Comparison of ENCODE assay signal across 8 cellular contexts in the genomic region with DNA sequence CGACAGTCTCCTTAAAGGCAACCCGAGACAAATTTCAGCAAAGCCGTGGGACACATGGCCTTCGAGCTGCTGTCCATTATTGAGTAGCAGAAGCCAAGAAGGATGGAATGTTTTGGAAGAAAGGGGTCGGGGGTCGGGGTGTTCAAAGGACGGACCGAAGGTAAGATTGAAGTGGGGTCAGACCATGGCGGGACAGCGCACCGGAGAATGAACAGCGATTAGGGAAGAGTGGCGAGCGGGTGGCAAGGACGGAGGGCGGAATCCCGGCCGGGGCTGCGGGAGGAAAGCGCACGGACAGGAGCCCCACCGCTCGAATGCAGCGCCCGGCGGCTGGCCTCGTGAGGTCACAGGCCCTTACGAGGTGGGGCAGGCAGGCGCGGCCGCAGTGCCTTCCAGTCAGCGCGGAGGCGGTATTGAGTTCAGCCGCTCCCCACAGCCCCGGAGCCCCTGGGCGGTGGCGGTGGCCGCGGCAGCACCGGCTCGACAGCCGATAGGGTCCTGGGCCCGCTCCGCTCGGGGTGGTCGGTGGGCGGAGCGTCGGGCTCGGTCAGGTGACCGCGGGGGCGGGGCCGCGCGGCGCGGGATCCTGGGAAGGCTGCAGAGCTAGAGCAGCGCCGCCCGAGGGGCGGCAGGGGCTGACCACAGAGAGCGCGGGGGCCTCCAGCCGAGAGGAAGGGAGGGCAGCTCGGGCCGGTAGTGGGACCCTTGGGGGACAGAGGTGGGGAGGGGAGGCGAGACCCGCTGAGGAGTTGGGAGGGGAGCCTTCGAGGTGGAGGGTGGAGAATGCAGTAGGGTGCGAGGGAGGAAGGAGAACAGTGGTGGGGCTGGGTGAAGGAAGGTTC. TPM values are rescaled to one million over a fixed set of nuclear protein-coding genes. Genes with fewer than 3 reads are reported as not detected.
A peak's percentile ranks its signal among the peaks of the same experiment; 100 is the strongest.
DNase-seq lines count a peak whose midpoint lies in the region; ATAC-seq and TF ChIP-seq lines count a peak whose summit lies in the region.

A gene with protein sequence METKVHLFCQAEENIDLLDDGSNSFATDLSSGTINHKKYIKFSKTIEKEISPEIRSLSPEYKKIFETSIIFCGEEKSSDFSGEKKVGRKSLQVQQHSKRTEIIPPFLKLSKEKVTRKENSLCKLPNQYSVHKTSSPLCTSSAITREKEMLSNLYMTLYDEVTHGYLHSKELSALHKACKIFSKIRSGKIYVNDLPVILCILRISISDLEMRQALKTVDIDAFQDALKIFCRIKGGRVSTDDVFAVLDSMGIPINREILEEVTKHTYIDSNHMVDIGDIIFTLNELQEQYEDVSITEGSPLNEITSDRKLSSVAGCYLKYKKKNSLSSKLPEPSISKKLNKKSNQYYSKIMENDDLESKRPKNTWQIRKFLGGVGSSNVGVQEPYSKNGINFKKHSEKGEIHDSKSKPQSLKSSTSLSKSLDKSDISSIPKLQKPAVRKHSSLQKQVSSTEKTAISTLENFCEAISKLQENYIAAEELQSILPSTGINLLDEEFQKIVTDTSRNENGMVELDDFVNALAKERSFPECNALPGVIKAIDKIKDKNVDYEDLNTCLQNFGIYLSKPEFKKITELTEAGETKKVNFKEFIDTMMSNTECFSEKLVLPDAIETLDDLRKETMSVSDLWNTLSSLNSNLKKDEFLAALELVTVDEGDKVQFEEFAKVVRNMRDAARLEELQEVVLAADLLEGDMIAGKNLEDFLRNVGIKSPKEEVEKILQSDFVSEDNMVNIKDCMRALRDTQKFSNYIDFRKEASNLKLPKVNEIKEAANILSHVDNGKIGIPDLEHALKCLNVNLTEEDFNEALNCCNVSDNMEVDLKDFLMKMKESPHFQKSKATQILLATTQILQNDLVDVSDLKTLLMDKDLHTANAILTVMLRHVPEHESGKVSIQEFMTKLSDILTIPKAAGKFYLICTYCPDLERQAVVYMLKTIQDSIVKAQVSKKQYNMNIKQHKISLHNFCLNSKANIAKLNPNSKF (plus strand): TSS at position 574 of the 842 bp plus-strand sequence. CDS start 4,399 bp downstream, outside the sequence.

- no peaks in the 10 kb centered on the region for H4K20me1 ChIP-seq in neural cell (ENCODE audit: insufficient read depth)

- H3K27me3 Mint-ChIP-seq in stimulated activated naive CD8-positive, alpha-beta T cell treated with anti-CD3 and anti-CD28 coated beads, Interleukin-15, amount 100 ng/mL, for 72 hours = peaks cover 10% of the 10 kb centered on the region

- peak; percentile 79 for ATAC-seq in GM21786 (IDR thresholded peaks at IDR 0.05; ENCODE audit: unreplicated experiment)
- ATAC-seq in stimulated activated naive CD8-positive, alpha-beta T cell treated with anti-CD3 and anti-CD28 coated beads, Interleukin-15, amount 100 ng/mL, for 72 hours = peak; percentile 91

- DNase-seq in EH (ENCODE audit: low read depth) = peak; percentile 89
- DNase-seq in RPMI8226 = peak; percentile 80
- peak; percentile 67 for DNase-seq in activated effector memory CD4-positive, alpha-beta T cell treated with Interleukin-2 at 50 U/mL for 16 hours
- DNase-seq in fibroblast of the conjunctiva (ENCODE audit: low read depth) = peak; percentile 59
- peak; percentile 83 to 84 for DNase-seq in stimulated activated naive CD8-positive, alpha-beta T cell treated with anti-CD3 and anti-CD28 coated beads, Interleukin-15, amount 100 ng/mL, for 72 hours

- peak within 1 kb of the TSS; percentile 36 for H3K9ac ChIP-seq in neural cell (ENCODE audit: low read length)

- H3F3A ChIP-seq in neural cell (ENCODE audit: insufficient read depth, low read length, poor library complexity, severe bottlenecking) = no peaks in the 10 kb centered on the region

- peak; percentile 25 for TF ChIP-seq CTCF in neural cell (IDR thresholded peaks at IDR 0.05; ENCODE audit: poor library complexity, severe bottlenecking)

- peak within 1 kb of the TSS; percentile 81 for H3K27ac ChIP-seq in KOPT-K1 (ENCODE audit: low read depth, low read length, poor library complexity, severe bottlenecking)
- no peak within 1 kb of the TSS for H3K27ac ChIP-seq in neural cell (ENCODE audit: low read length)

- H3K9me3 ChIP-seq in KOPT-K1 (ENCODE audit: insufficient read depth, low read length, poor library complexity, severe bottlenecking) = peaks cover 8% of the 10 kb centered on the region
- H3K9me3 ChIP-seq in neural cell (ENCODE audit: low read length) = peaks cover 2% of the 10 kb centered on the region

- H3K4me1 Mint-ChIP-seq in stimulated activated naive CD8-positive, alpha-beta T cell treated with anti-CD3 and anti-CD28 coated beads, Interleukin-15, amount 100 ng/mL, for 72 hours = peaks cover 26% of the 10 kb centered on the region

- H3K79me2 ChIP-seq in neural cell (replicated peaks; ENCODE audit: insufficient read depth, low read length) = no peaks in the 10 kb centered on the region

- no peak for TF ChIP-seq RAD21 in neural cell (conservative IDR thresholded peaks at IDR 0.05)

- H3K4me3 ChIP-seq in neural cell (ENCODE audit: low read length) = peak within 1 kb of the TSS; percentile 65

- TF ChIP-seq EP300 in neural cell (conservative IDR thresholded peaks at IDR 0.05; ENCODE audit: poor library complexity, severe bottlenecking) = no peak

- H3K9me3 Mint-ChIP-seq in stimulated activated naive CD8-positive, alpha-beta T cell treated with anti-CD3 and anti-CD28 coated beads, Interleukin-15, amount 100 ng/mL, for 72 hours = peaks cover 6 to 7% of the 10 kb centered on the region in 2 donors

- H3K9me2 ChIP-seq in neural cell (ENCODE audit: insufficient read depth, low read length) = no peaks in the 10 kb centered on the region

- peaks cover 12% of the 10 kb centered on the region for H3K27me3 ChIP-seq in neural cell (ENCODE audit: insufficient read depth, low read depth, low read length)

- H3K4me2 ChIP-seq in neural cell (ENCODE audit: low read length) = no peak within 1 kb of the TSS

- H3K4me3 Mint-ChIP-seq in stimulated activated naive CD8-positive, alpha-beta T cell treated with anti-CD3 and anti-CD28 coated beads, Interleukin-15, amount 100 ng/mL, for 72 hours = peak within 1 kb of the TSS; percentile 91 to 99

- H2AFZ ChIP-seq in neural cell (ENCODE audit: low read depth, low read length) = peak within 1 kb of the TSS; percentile 34

- H3K36me3 ChIP-seq in KOPT-K1 (ENCODE audit: insufficient read depth, low read length) = no peaks in the 10 kb centered on the region
- no peaks in the 10 kb centered on the region for H3K36me3 ChIP-seq in neural cell (ENCODE audit: insufficient read depth, low read length)

- H3K27ac Mint-ChIP-seq in stimulated activated naive CD8-positive, alpha-beta T cell treated with anti-CD3 and anti-CD28 coated beads, Interleukin-15, amount 100 ng/mL, for 72 hours = peak within 1 kb of the TSS; percentile 87 to 97

TF ChIP-seq in neural cell, 6 proteins besides CTCF, POLR2A, EP300 and RAD21:
- TF ChIP-seq SMC3 (conservative IDR thresholded peaks at IDR 0.05; ENCODE audit: poor library complexity) = no peak
- peak; percentile 40 for TF ChIP-seq TAF1 (IDR thresholded peaks at IDR 0.05; ENCODE audit: low read depth)

RNA-seq across cellular contexts. Expression of the gene that starts here (rescaled TPM):
- 2.2 and 4.3 TPM in 2 replicates for polyA plus RNA-seq in neural cell
- 1.2 and 2.5 TPM in 2 replicates for polyA minus RNA-seq in neural cell
